16 cellular contexts compared by ENCODE assay signal in genomic region chr9:132641216-132641615, GRCh38. TPM values are rescaled to one million over a fixed set of nuclear protein-coding genes. Genes with fewer than 3 reads are reported as not detected.
DNase-seq lines count a peak whose midpoint lies in the region; ATAC-seq lines count a peak whose summit lies in the region.
"Had no signal": no experiment of that assay in that cellular context is flagged by ENCODE, and none has a peak within 500 bp of the region (broad histone marks: within the 10 kb centered on the region; RNA-seq: fewer than 3 reads in every experiment).

No MANE protein-coding gene starts in this region.

- ATAC-seq in HG02642 (IDR thresholded peaks at IDR 0.05; ENCODE audit: poor library complexity, unreplicated experiment): no peak
- ATAC-seq: GM23338, HCT116 had no signal

- DNase-seq in RPMI7951 (ENCODE audit: low read depth) (peak; percentile 19), amniotic epithelial cell (ENCODE audit: low read depth) (peak; percentile 36), foreskin melanocyte (peak; percentile 89), NCI-H2227 (lab: John Stamatoyannopoulos, UW; ENCODE audit: unreplicated experiment) (no peak)
- DNase-seq in effector CD8-positive, alpha-beta T cell (lab: John Stamatoyannopoulos, UW): no peak
- DNase-seq: AML-193; CD4-positive, alpha-beta T cell; DMS153; DMS79; GDM1; HFFc6; IMR-90 had no signal

RNA-seq across cellular contexts. Expression of gene DDX31, which starts 28.6 kb away (rescaled TPM):
- 9.2 and 9.6 TPM in 2 replicates for total RNA-seq in RPMI7951 (2014; rRNA removed; shearing (Covaris generic))

RNA-seq across cellular contexts. Expression of gene GTF3C4, which starts 29.0 kb away (rescaled TPM):
- 10.8 and 11.5 TPM in 2 replicates for total RNA-seq in RPMI7951 (2014; rRNA removed; shearing (Covaris generic))

RNA-seq across cellular contexts. Expression of gene BARHL1, which starts 58.8 kb away (rescaled TPM):
- total RNA-seq in RPMI7951 (2014; rRNA removed; shearing (Covaris generic)): not detected in 2 replicates
- total RNA-seq: CD4-positive, alpha-beta T cell; Daoy; GM23338; HFFc6; IMR-90 had no signal

Comparison
In these comparisons a context has a peak if more than half of its experiments do, and no peak if none do; other contexts are left out.
1. DNase-seq: peak in RPMI7951 (single experiment), amniotic epithelial cell (single experiment) and foreskin melanocyte (single experiment); none in NCI-H2227 (single experiment) and effector CD8-positive, alpha-beta T cell (single experiment).